15 cellular contexts compared by ENCODE assay signal in the genomic region with DNA sequence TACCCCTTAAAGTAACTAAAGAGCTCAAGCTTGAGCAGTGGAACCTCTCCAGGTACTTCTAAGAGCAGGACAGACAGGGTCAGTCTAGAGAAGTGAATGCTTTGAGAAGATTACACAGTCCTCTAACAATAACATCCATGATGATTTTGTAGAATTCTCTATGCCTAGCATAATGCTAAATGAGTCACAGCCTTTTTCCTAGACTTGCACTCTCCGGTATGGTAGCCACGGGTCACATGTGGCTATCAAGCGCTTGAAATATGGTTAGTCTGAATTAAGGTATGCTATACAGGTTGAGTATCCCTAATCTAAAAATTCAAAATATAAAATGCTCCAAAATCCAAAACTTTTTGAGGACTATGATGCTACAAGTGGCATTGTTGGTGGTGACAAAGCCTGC.
"Had no signal": no experiment of that assay in that cellular context is flagged by ENCODE, and none has a peak within 500 bp of the region (broad histone marks: within the 10 kb centered on the region; RNA-seq: fewer than 3 reads in every experiment).

No MANE protein-coding gene starts in this region.

- H3K4me1 ChIP-seq: esophagus squamous epithelium had no signal

- ATAC-seq: activated T-helper 17 cell treated with anti-CD3 and anti-CD28 coated beads, Interleukin-2, amount 50 U/mL, for 72 hours; heart right ventricle; left ventricle myocardium superior; stimulated activated naive CD8-positive, alpha-beta T cell treated with anti-CD3 and anti-CD28 coated beads, Interleukin-15, Interleukin-2, amounts not matched to agents 100 U/mL and 50 U/mL, for 24 hours had no signal

- H3K36me3 ChIP-seq: esophagus squamous epithelium, heart right ventricle had no signal

- H3K27me3 ChIP-seq: esophagus squamous epithelium, heart right ventricle had no signal

- H3K4me3 ChIP-seq: esophagus squamous epithelium, heart right ventricle had no signal

- H3K27ac ChIP-seq: esophagus squamous epithelium, heart right ventricle had no signal

- DNase-seq: activated CD4-positive, alpha-beta T cell treated with anti-CD3 and anti-CD28 coated beads, Interleukin-2, amount 50 U/mL, for 1 hour; activated CD4-positive, CD25-positive, alpha-beta regulatory T cell; activated naive CD4-positive, alpha-beta T cell treated with anti-CD3 and anti-CD28 coated beads, Interleukin-2, amount 10 ng/mL, durations not matched to agents 7 days and 5 days; activated T-cell treated with anti-CD3 and anti-CD28 coated beads for 4 hours; amygdala; esophagus squamous epithelium; heart right ventricle; left ventricle myocardium superior; mesendoderm; nephron progenitor cell; stimulated activated CD4-positive, alpha-beta T cell treated with anti-CD3 and anti-CD28 coated beads, Interleukin-4, amount 100 ng/mL, for 1 hour; stimulated activated CD8-positive, alpha-beta memory T cell treated with anti-CD3 and anti-CD28 coated beads, Interleukin-4, amount 100 ng/mL, for 48 hours; stimulated activated naive CD8-positive, alpha-beta T cell treated with anti-CD3 and anti-CD28 coated beads, Interleukin-15, Interleukin-2, amounts not matched to agents 100 U/mL and 50 U/mL, for 24 hours; T-helper 2 cell had no signal

- H3K9me3 ChIP-seq: esophagus squamous epithelium, heart right ventricle had no signal
